ENCODE assay signal across 8 cellular contexts in genomic region chr20:62938105-62938888, GRCh38. TPM values are rescaled to one million over a fixed set of nuclear protein-coding genes. Genes with fewer than 3 reads are reported as not detected.
DNase-seq lines count a peak whose midpoint lies in the region; ATAC-seq and TF ChIP-seq lines count a peak whose summit lies in the region.

Gene GID8, plus strand, starts transcription at chr20:62938147. Its CDS starts 3,356 bp downstream, at chr20:62941503.

- H3K4me2 ChIP-seq in skeletal muscle satellite cell (ENCODE audit: low read length): peak within 1 kb of the TSS; percentile 88

- DNase-seq in BJ (ENCODE audit: low read depth) (no peak), SK-N-MC (ENCODE audit: low read depth, low spot score) (no peak), T47D (ENCODE audit: low read depth in 1 of 2, low spot score in 1 of 2) (peak; percentile 52 to 66), D341Med (ENCODE audit: low spot score) (no peak)

- H3K27ac ChIP-seq in SK-N-MC (peak within 1 kb of the TSS; percentile 83), iPS-20b (ENCODE audit: low read length) (peak within 1 kb of the TSS; percentile 100)

- ATAC-seq in GM19035 (IDR thresholded peaks at IDR 0.05; ENCODE audit: unreplicated experiment): peak; percentile 44
- ATAC-seq in HG03139 (IDR thresholded peaks at IDR 0.05; ENCODE audit: unreplicated experiment): peak; percentile 41

- POLR2A ChIA-PET in BJ (lab: Charles Lee): interaction anchor here (1.9 kb wide), 1 partner anchor 15 kb away, joined by 10 read pairs; no protein-coding TSS in a partner anchor

- peaks cover 5% of the 10 kb centered on the region for H3K36me3 ChIP-seq in BJ (ENCODE audit: control insufficient read depth, insufficient read depth, low read length)
- H3K36me3 ChIP-seq in SK-N-MC (ENCODE audit: insufficient read depth, low read length): peaks cover 43% of the 10 kb centered on the region
- H3K36me3 ChIP-seq in iPS-20b (ENCODE audit: insufficient read depth, low read depth, low read length): peaks cover 57% of the 10 kb centered on the region
- peaks cover 27% of the 10 kb centered on the region for H3K36me3 ChIP-seq in skeletal muscle satellite cell (ENCODE audit: insufficient read depth, low read length)

- peaks cover 31% of the 10 kb centered on the region for H3K4me1 ChIP-seq in iPS-20b (ENCODE audit: insufficient read depth, low read length)
- peaks cover 19% of the 10 kb centered on the region for H3K4me1 ChIP-seq in skeletal muscle satellite cell (ENCODE audit: control insufficient read depth, insufficient read depth, low read length)

- TF ChIP-seq CTCF in BJ (IDR thresholded peaks at IDR 0.05; ENCODE audit: insufficient read depth, low read depth, low read length): no peak

- H3K27me3 ChIP-seq in BJ (ENCODE audit: control insufficient read depth, insufficient read depth, low read length): no peaks in the 10 kb centered on the region
- no peaks in the 10 kb centered on the region for H3K27me3 ChIP-seq in iPS-20b (ENCODE audit: insufficient read depth, low read length)
- no peaks in the 10 kb centered on the region for H3K27me3 ChIP-seq in skeletal muscle satellite cell (ENCODE audit: control insufficient read depth, insufficient read depth, low read length)

- H3K9me3 ChIP-seq in SK-N-MC (ENCODE audit: low read depth, low read length) (no peaks in the 10 kb centered on the region), iPS-20b (ENCODE audit: insufficient read depth, low read depth, low read length) (no peaks in the 10 kb centered on the region), skeletal muscle satellite cell (replicated peaks; ENCODE audit: low read length) (no peaks in the 10 kb centered on the region)

- H3K9ac ChIP-seq in SK-N-MC (ENCODE audit: insufficient read length) (peak within 1 kb of the TSS; percentile 97), iPS-20b (ENCODE audit: low read depth, low read length) (peak within 1 kb of the TSS; percentile 99), skeletal muscle satellite cell (ENCODE audit: low read depth, low read length) (peak within 1 kb of the TSS; percentile 99)

- in situ Hi-C loops in T47D (cut with HindIII; ENCODE audit: low pct_unique_long_range_greater_than_20kb, low sequenced_read_pairs): no loop called here

- peak within 1 kb of the TSS; percentile 79 for H3K4me3 ChIP-seq in BJ (ENCODE audit: low read depth, low read length)
- H3K4me3 ChIP-seq in SK-N-MC: peak within 1 kb of the TSS; percentile 94
- peak within 1 kb of the TSS; percentile 100 for H3K4me3 ChIP-seq in iPS-20b (ENCODE audit: low read length)
- H3K4me3 ChIP-seq in skeletal muscle satellite cell (ENCODE audit: low read length): peak within 1 kb of the TSS; percentile 94

- CTCF ChIA-PET in BJ (lab: Yijun Ruan, JAX): interaction anchor here (1.2 to 1.5 kb wide), 2 partner anchors 17 to 71 kb away, joined by 3 read pairs; no protein-coding TSS in a partner anchor

RNA-seq across cellular contexts. Expression of gene GID8, which starts in this region (rescaled TPM):
- polyA plus RNA-seq in BJ (2011; rRNA removed): 23.1 and 23.4 TPM in 2 replicates
- 25.7 and 28.1 TPM in 2 replicates for polyA minus RNA-seq in BJ (2011; rRNA and poly(A)+ RNA removed)
- 22.7 and 23.1 TPM in 2 replicates for total RNA-seq in skeletal muscle satellite cell (2012; rRNA removed)

Comparison
In these comparisons a context has a peak if more than half of its experiments do, and no peak if none do; other contexts are left out.
1. DNase-seq: peak in T47D (2 of 2); none in BJ (single experiment), SK-N-MC (single experiment) and D341Med (single experiment).
2. Peak in every context shown above with its lines, with median percentiles within 50 percentile points of each other: H3K4me3 ChIP-seq and H3K9ac ChIP-seq.